ENCODE assay signal across 8 cellular contexts in the genomic region with DNA sequence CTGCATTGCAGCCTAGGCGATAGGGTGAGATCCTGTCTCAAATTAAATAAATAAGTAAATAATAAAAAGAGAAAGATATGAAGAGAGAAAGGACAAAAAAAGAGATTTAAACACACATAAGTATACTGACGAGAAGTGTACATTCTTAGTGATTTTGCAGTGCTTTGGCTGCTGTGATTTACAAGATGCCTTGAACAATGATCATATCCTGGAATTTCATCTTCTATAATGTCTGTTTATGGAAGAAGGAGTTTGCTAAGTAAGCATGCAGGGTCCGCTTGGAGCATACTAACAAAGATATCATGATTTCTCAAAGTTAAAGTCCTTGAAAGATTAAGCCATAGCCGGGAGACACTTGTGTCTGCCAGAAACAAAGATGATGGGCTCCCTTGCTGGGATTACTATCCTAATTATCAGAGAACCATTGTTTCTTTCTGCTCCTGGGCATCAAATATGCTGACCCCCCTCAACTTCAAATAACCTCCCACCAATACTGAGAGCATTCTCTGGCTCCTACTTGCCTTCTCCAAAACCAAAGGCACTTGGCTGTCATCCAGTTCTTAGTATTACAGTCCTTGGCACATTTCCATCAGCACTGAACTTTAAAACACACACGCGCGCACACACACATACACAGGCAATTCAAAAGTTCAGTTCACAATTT. TPM values are rescaled to one million over a fixed set of nuclear protein-coding genes. Genes with fewer than 3 reads are reported as not detected.
DNase-seq lines count a peak whose midpoint lies in the region; ATAC-seq and TF ChIP-seq lines count a peak whose summit lies in the region.

No MANE protein-coding gene starts in this region.

- in situ Hi-C loops in GM13977 (cut with MboI; ENCODE audit: low pct_unique_long_range_greater_than_20kb, low sequenced_read_pairs, unreplicated experiment) = no loop called here

- TF ChIP-seq CTCF in fibroblast of pulmonary artery (IDR thresholded peaks at IDR 0.05; ENCODE audit: low read length, missing control alignments) (no peak), GM13977 (IDR thresholded peaks at IDR 0.05; ENCODE audit: extremely low read depth, insufficient read depth, missing control alignments) (no peak)

- intact Hi-C loops in sciatic nerve (cut with DNase I) = no loop called here

- H3K4me3 ChIP-seq in fibroblast of pulmonary artery (replicated peaks; ENCODE audit: low read depth, low read length) = peak overlapping the region; percentile 10

- ATAC-seq in sciatic nerve = peak; percentile 73
- no peak for ATAC-seq in HG02970 (IDR thresholded peaks at IDR 0.05; ENCODE audit: low FRiP score, unreplicated experiment)
- ATAC-seq in activated CD4-positive, CD25-positive, alpha-beta regulatory T cell treated with anti-CD3 and anti-CD28 coated beads, Interleukin-2, amount 50 U/mL, for 24 hours = no peak

- DNase-seq in H4 (ENCODE audit: low spot score) (peak; percentile 84), NCI-H748 treated with DMSO at 0.1 percent for 48 hours (lab: John Stamatoyannopoulos, UW) (peak; percentile 50), fibroblast of pulmonary artery (ENCODE audit: low read depth) (peak; percentile 97), sciatic nerve (ENCODE audit: low spot score) (peak; percentile 69), NOMO-1 (lab: John Stamatoyannopoulos, UW; ENCODE audit: unreplicated experiment in 2 of 2) (no peak), GM13977 (ENCODE audit: low spot score) (no peak)

RNA-seq across cellular contexts. Expression of gene STAM2, which starts 47.5 kb away (rescaled TPM):
- 21.6 and 23.7 TPM in 2 replicates for total RNA-seq in H4 (2014; rRNA removed; shearing (Covaris generic))
- total RNA-seq in sciatic nerve = 42.1 TPM

Comparison
In these comparisons a context has a peak if more than half of its experiments do, and no peak if none do; other contexts are left out.
1. DNase-seq: peak in H4 (single experiment), NCI-H748 treated with DMSO at 0.1 percent for 48 hours (single experiment), fibroblast of pulmonary artery (single experiment) and sciatic nerve (single experiment); none in NOMO-1 (0 of 2) and GM13977 (single experiment).